ENCODE assay signal across 8 cellular contexts in genomic region chr5:132408965-132409364, GRCh38. TPM values are rescaled to one million over a fixed set of nuclear protein-coding genes. Genes with fewer than 3 reads are reported as not detected.
A peak's percentile ranks its signal among the peaks of the same experiment; 100 is the strongest.
DNase-seq lines count a peak whose midpoint lies in the region; ATAC-seq and TF ChIP-seq lines count a peak whose summit lies in the region.

No MANE protein-coding gene starts in this region.

- H3K4me3 Mint-ChIP-seq in activated naive CD4-positive, alpha-beta T cell treated with anti-CD3 and anti-CD28 coated beads, Interleukin-2, amount 50 U/mL, for 24 hours: peak overlapping the region; percentile 89
- peak overlapping the region; percentile 88 for H3K4me3 Mint-ChIP-seq in activated naive CD8-positive, alpha-beta T cell
- peak overlapping the region; percentile 3 to 100 (median 74) for H3K4me3 Mint-ChIP-seq in naive B cell
- H3K4me3 Mint-ChIP-seq in type B pancreatic cell: peak overlapping the region; percentile 74

- peaks cover 78% of the 10 kb centered on the region for H3K4me1 Mint-ChIP-seq in activated naive CD4-positive, alpha-beta T cell treated with anti-CD3 and anti-CD28 coated beads, Interleukin-2, amount 50 U/mL, for 24 hours
- H3K4me1 Mint-ChIP-seq in activated naive CD8-positive, alpha-beta T cell (ENCODE audit: low read depth): peaks cover 79% of the 10 kb centered on the region
- peaks cover 51 to 71% (median 54%) of the 10 kb centered on the region in 3 donors for H3K4me1 Mint-ChIP-seq in naive B cell
- peaks cover 14% of the 10 kb centered on the region for H3K4me1 Mint-ChIP-seq in type B pancreatic cell (ENCODE audit: unreplicated experiment)

- no peak for TF ChIP-seq CTCF in type B pancreatic cell (conservative IDR thresholded peaks at IDR 0.05)

- DNase-seq in activated naive CD4-positive, alpha-beta T cell (lab: John Stamatoyannopoulos, UW): no peak
- DNase-seq in naive B cell (no peak), type B pancreatic cell (ENCODE audit: extremely low spot score, unreplicated experiment) (no peak), dedifferentiated amniotic fluid mesenchymal stem cell (ENCODE audit: extremely low spot score) (no peak), NK-92 (lab: John Stamatoyannopoulos, UW; ENCODE audit: unreplicated experiment) (no peak), dermis blood vessel endothelial cell (no peak)

- H3K36me3 Mint-ChIP-seq in activated naive CD4-positive, alpha-beta T cell treated with anti-CD3 and anti-CD28 coated beads, Interleukin-2, amount 50 U/mL, for 24 hours: peaks cover 12% of the 10 kb centered on the region
- peaks cover 9% of the 10 kb centered on the region for H3K36me3 Mint-ChIP-seq in activated naive CD8-positive, alpha-beta T cell
- H3K36me3 Mint-ChIP-seq in naive B cell (peaks cover 0 to 9% of the 10 kb centered on the region in 2 donors), type B pancreatic cell (peaks cover 4% of the 10 kb centered on the region)

- no peaks in the 10 kb centered on the region for H3K27me3 Mint-ChIP-seq in activated naive CD4-positive, alpha-beta T cell treated with anti-CD3 and anti-CD28 coated beads, Interleukin-2, amount 50 U/mL, for 24 hours
- no peaks in the 10 kb centered on the region for H3K27me3 Mint-ChIP-seq in activated naive CD8-positive, alpha-beta T cell
- H3K27me3 Mint-ChIP-seq in naive B cell (no peaks in the 10 kb centered on the region), type B pancreatic cell (no peaks in the 10 kb centered on the region)

- peaks cover 5% of the 10 kb centered on the region for H3K9me3 Mint-ChIP-seq in activated naive CD4-positive, alpha-beta T cell treated with anti-CD3 and anti-CD28 coated beads, Interleukin-2, amount 50 U/mL, for 24 hours
- no peaks in the 10 kb centered on the region for H3K9me3 Mint-ChIP-seq in activated naive CD8-positive, alpha-beta T cell (ENCODE audit: low read depth)
- H3K9me3 Mint-ChIP-seq in naive B cell (peaks cover 0 to 5% (median 0%) of the 10 kb centered on the region in 7 donors), type B pancreatic cell (peaks cover 8% of the 10 kb centered on the region)

- ATAC-seq in naive B cell (ENCODE audit: low read depth in 2 of 2): no peak

- H3K27ac Mint-ChIP-seq in activated naive CD4-positive, alpha-beta T cell treated with anti-CD3 and anti-CD28 coated beads, Interleukin-2, amount 50 U/mL, for 24 hours: peak overlapping the region; percentile 95
- peak overlapping the region; percentile 92 for H3K27ac Mint-ChIP-seq in activated naive CD8-positive, alpha-beta T cell
- H3K27ac Mint-ChIP-seq in naive B cell: peak overlapping the region; percentile 93 to 99 (median 96)
- H3K27ac Mint-ChIP-seq in type B pancreatic cell: peak overlapping the region; percentile 62

RNA-seq across cellular contexts. Expression of gene SLC22A5, which starts 39.5 kb away (rescaled TPM):
- 1 to 10 TPM; 1.5 to 3.1 (median 1.9) TPM for polyA plus RNA-seq in naive B cell (ENCODE audit: low read depth in 6 of 6)
- 21.6 and 39.3 TPM in 2 replicates for total RNA-seq in type B pancreatic cell (ENCODE audit: low replicate concordance)
- 3.8 and 4.8 TPM in 2 replicates for total RNA-seq in dermis blood vessel endothelial cell
